8 cellular contexts compared by ENCODE assay signal in genomic region chr16:11639925-11640899, GRCh38. TPM values are rescaled to one million over a fixed set of nuclear protein-coding genes. Genes with fewer than 3 reads are reported as not detected.
DNase-seq lines count a peak whose midpoint lies in the region; TF ChIP-seq lines count a peak whose summit lies in the region.

No MANE protein-coding gene starts in this region.

- H3K27ac Mint-ChIP-seq in activated naive CD8-positive, alpha-beta T cell treated with anti-CD3 and anti-CD28 coated beads for 36 hours: no peak overlapping the region

- H3K9me3 Mint-ChIP-seq in activated naive CD8-positive, alpha-beta T cell treated with anti-CD3 and anti-CD28 coated beads for 36 hours: no peaks in the 10 kb centered on the region

- no peaks in the 10 kb centered on the region for H3K27me3 Mint-ChIP-seq in activated naive CD8-positive, alpha-beta T cell treated with anti-CD3 and anti-CD28 coated beads for 36 hours

- no peak for TF ChIP-seq POLR2A in breast epithelium (IDR thresholded peaks at IDR 0.05)

- no peaks in the 10 kb centered on the region for H3K27me3 ChIP-seq in breast epithelium

- H3K36me3 Mint-ChIP-seq in activated naive CD8-positive, alpha-beta T cell treated with anti-CD3 and anti-CD28 coated beads for 36 hours: no peaks in the 10 kb centered on the region

- no peaks in the 10 kb centered on the region for H3K36me3 ChIP-seq in breast epithelium

- H3K4me1 Mint-ChIP-seq in activated naive CD8-positive, alpha-beta T cell treated with anti-CD3 and anti-CD28 coated beads for 36 hours: peaks cover 15% of the 10 kb centered on the region

- H3K4me3 ChIP-seq in breast epithelium (peak overlapping the region in 2 of 3 donors; percentile 5 to 29), skeletal muscle cell (ENCODE audit: low read depth, low read length) (no peak overlapping the region)

- DNase-seq in GM04503 (ENCODE audit: low read depth): peak; percentile 98
- DNase-seq in NCI-H524 (lab: John Stamatoyannopoulos, UW): peak; percentile 91 to 96
- DNase-seq in breast epithelium (ENCODE audit: low spot score in 2 of 2): peak; percentile 64 to 90
- DNase-seq in inferior parietal cortex (ENCODE audit: extremely low spot score): peak; percentile 69
- DNase-seq in skeletal muscle cell (ENCODE audit: low read depth): peak; percentile 98
- DNase-seq in activated gamma-delta T cell (lab: John Stamatoyannopoulos, UW): no peak
- no peak for DNase-seq in activated naive CD8-positive, alpha-beta T cell treated with anti-CD3 and anti-CD28 coated beads for 36 hours
- DNase-seq in NCI-H1048 (lab: John Stamatoyannopoulos, UW): no peak

- H3K4me3 Mint-ChIP-seq in activated naive CD8-positive, alpha-beta T cell treated with anti-CD3 and anti-CD28 coated beads for 36 hours: no peak overlapping the region

- TF ChIP-seq CTCF in breast epithelium (IDR thresholded peaks at IDR 0.05): no peak

- no peaks in the 10 kb centered on the region for H3K9me3 ChIP-seq in breast epithelium

- intact Hi-C loops in breast epithelium (cut with DNase I; ENCODE audit: low total_unique reads): no loop called here

- peak overlapping the region; percentile 95 for H3K27ac ChIP-seq in breast epithelium

- peaks cover 0 to 10% of the 10 kb centered on the region in 2 donors for H3K4me1 ChIP-seq in breast epithelium

RNA-seq across cellular contexts. Expression of gene SNN, which starts 28.0 kb away (rescaled TPM):
- total RNA-seq in breast epithelium: 10 to 100 TPM; 16.4 to 68.3 (median 18.7) TPM
- 10 to 100 TPM; 10.3 to 11.2 TPM for total RNA-seq in activated naive CD8-positive, alpha-beta T cell treated with anti-CD3 and anti-CD28 coated beads for 36 hours

RNA-seq across cellular contexts. Expression of gene LITAF, which starts 53.5 kb away (rescaled TPM):
- total RNA-seq in breast epithelium: 100 to 1,000 TPM in 1 of 3 donors, 10 to 100 TPM in 2; 50.6 to 109 (median 59.0) TPM
- 100 to 1,000 TPM; 127 to 130 TPM for total RNA-seq in activated naive CD8-positive, alpha-beta T cell treated with anti-CD3 and anti-CD28 coated beads for 36 hours

Comparison
In these comparisons a context has a peak if more than half of its experiments do, and no peak if none do; other contexts are left out.
1. DNase-seq: peak in GM04503 (single experiment), NCI-H524 (2 of 2), breast epithelium (2 of 2), inferior parietal cortex (single experiment) and skeletal muscle cell (single experiment); none in activated gamma-delta T cell (single experiment), activated naive CD8-positive, alpha-beta T cell treated with anti-CD3 and anti-CD28 coated beads for 36 hours (single experiment) and NCI-H1048 (single experiment).